In genomic region chr15:85760531-85761371, GRCh38 we compare ENCODE assay signal across 15 cellular contexts. TPM values are rescaled to one million over a fixed set of nuclear protein-coding genes. Genes with fewer than 3 reads are reported as not detected.
A peak's percentile ranks its signal among the peaks of the same experiment; 100 is the strongest.
DNase-seq lines count a peak whose midpoint lies in the region; ATAC-seq and TF ChIP-seq lines count a peak whose summit lies in the region.
"Had no signal": no experiment of that assay in that cellular context is flagged by ENCODE, and none has a peak within 500 bp of the region (broad histone marks: within the 10 kb centered on the region; RNA-seq: fewer than 3 reads in every experiment).

No MANE protein-coding gene starts in this region.

- H3K36me3 ChIP-seq in IMR-90 (ENCODE audit: control insufficient read depth, insufficient read depth, low read length) = peaks cover 5% of the 10 kb centered on the region; the same call in 1 of the 2 replicates
- no peaks in the 10 kb centered on the region for H3K36me3 ChIP-seq in body of pancreas (replicated peaks in 1 of 2; ENCODE audit: insufficient read depth in 1 of 2, low read depth in 2 of 2)
- peaks cover 0 to 5% (median 1%) of the 10 kb centered on the region in 4 donors for H3K36me3 ChIP-seq in right lobe of liver

- H4K20me1 ChIP-seq in IMR-90 (ENCODE audit: insufficient read depth, low read length) = peaks cover 19% of the 10 kb centered on the region; the same call in 1 of the 2 replicates

- H3K9ac ChIP-seq in IMR-90 (ENCODE audit: low read depth, low read length) = no peak overlapping the region
- H3K9ac ChIP-seq: BLaER1 had no signal

- H3K56ac ChIP-seq in IMR-90 (ENCODE audit: extremely low read depth, insufficient read depth, low read length) = no peak overlapping the region

- H3K18ac ChIP-seq in IMR-90 (ENCODE audit: low read depth, low read length) = no peak overlapping the region

- ATAC-seq in IMR-90 (ENCODE audit: low read depth) (no peak), body of pancreas (peak; percentile 73), right lobe of liver (peak; percentile 7 to 47 (median 31)), HG02623 (IDR thresholded peaks at IDR 0.05; ENCODE audit: unreplicated experiment) (no peak)
- ATAC-seq: activated T-cell treated with anti-CD3 and anti-CD28 coated beads, Interleukin-2, amount 50 U/mL, for 4 hours had no signal

- H3K27me3 ChIP-seq in IMR-90 (ENCODE audit: control insufficient read depth, insufficient read depth, low read length) (no peaks in the 10 kb centered on the region), body of pancreas (no peaks in the 10 kb centered on the region), right lobe of liver (no peaks in the 10 kb centered on the region)
- H3K27me3 ChIP-seq: BLaER1 had no signal

- no peak overlapping the region for H3K4me2 ChIP-seq in IMR-90 (ENCODE audit: low read depth, low read length)
- H3K4me2 ChIP-seq: BLaER1 had no signal

- H3K23ac ChIP-seq in IMR-90 (ENCODE audit: low read depth, low read length) = no peak overlapping the region

- H2BK15ac ChIP-seq in IMR-90 (ENCODE audit: low read depth, low read length) = no peak overlapping the region

- TF ChIP-seq POLR2A in IMR-90 (IDR thresholded peaks at IDR 0.05; ENCODE audit: low read depth, low read length) = no peak
- no peak for TF ChIP-seq POLR2A in body of pancreas (IDR thresholded peaks at IDR 0.05)
- no peak for TF ChIP-seq POLR2A in right lobe of liver (IDR thresholded peaks at IDR 0.05)

- H4K91ac ChIP-seq in IMR-90 (ENCODE audit: insufficient read depth, low read depth, low read length) = no peak overlapping the region

- CTCF ChIA-PET in IMR-90 (lab: Yijun Ruan, JAX) = no interaction called here

- no peak overlapping the region for H3K4ac ChIP-seq in IMR-90 (ENCODE audit: low read depth, low read length)

- H2AK9ac ChIP-seq in IMR-90 (replicated peaks; ENCODE audit: low read depth, low read length, poor library complexity) = no peak overlapping the region

- peaks cover 0 to 15% of the 10 kb centered on the region in 2 experiments; a peak in 1 of 4 replicates for H3K79me1 ChIP-seq in IMR-90 (ENCODE audit: low read depth in 1 of 2, low read length in 2 of 2)

- no peak overlapping the region for H2AFZ ChIP-seq in IMR-90 (replicated peaks; ENCODE audit: low read length, poor library complexity)

- no peak overlapping the region for H4K8ac ChIP-seq in IMR-90 (ENCODE audit: low read depth in 2 of 2, low read length in 2 of 2)

- H3K27ac ChIP-seq in IMR-90 (ENCODE audit: insufficient read depth, low read length) (no peak overlapping the region), body of pancreas (peak overlapping the region in 2 of 4 donors; percentile 32 to 58), right lobe of liver (no peak overlapping the region)
- H3K27ac ChIP-seq: BLaER1 had no signal

- no peak for TF ChIP-seq RAD21 in IMR-90 (IDR thresholded peaks at IDR 0.05; ENCODE audit: low read length)

- no peaks in the 10 kb centered on the region for H3K9me3 ChIP-seq in IMR-90 (ENCODE audit: control insufficient read depth, insufficient read depth, low read length)
- H3K9me3 ChIP-seq in body of pancreas = no peaks in the 10 kb centered on the region
- no peaks in the 10 kb centered on the region for H3K9me3 ChIP-seq in right lobe of liver
- H3K9me3 ChIP-seq: BLaER1 had no signal

- H3K4me3 ChIP-seq in IMR-90 (ENCODE audit: insufficient read depth, low read depth, low read length) (no peak overlapping the region), body of pancreas (no peak overlapping the region), right lobe of liver (no peak overlapping the region)
- H3K4me3 ChIP-seq: BLaER1 had no signal

- H3K14ac ChIP-seq in IMR-90 (replicated peaks; ENCODE audit: low read depth, low read length) = no peak overlapping the region

- H4K5ac ChIP-seq in IMR-90 (ENCODE audit: low read depth, low read length) = no peak overlapping the region

- no peaks in the 10 kb centered on the region; the same call in 1 of the 2 replicates for H3K4me1 ChIP-seq in IMR-90 (ENCODE audit: control insufficient read depth, insufficient read depth, low read length)
- peaks cover 32% of the 10 kb centered on the region for H3K4me1 ChIP-seq in body of pancreas
- peaks cover 0 to 59% (median 20%) of the 10 kb centered on the region in 4 donors for H3K4me1 ChIP-seq in right lobe of liver

- H2AK5ac ChIP-seq in IMR-90 (ENCODE audit: low read depth, low read length) = no peak overlapping the region

- no peak overlapping the region for H2BK120ac ChIP-seq in IMR-90 (ENCODE audit: low read depth, low read length)

- 0 out of 2 replicates have a peak, but pooled peaks cover 4% of the 10 kb centered on the region for H3K9me1 ChIP-seq in IMR-90 (ENCODE audit: insufficient read depth, low read length)

- POLR2A ChIA-PET in IMR-90 (lab: Charles Lee; ENCODE audit: unreplicated experiment) = no interaction called here

- H2BK5ac ChIP-seq in IMR-90 (ENCODE audit: low read depth, low read length, poor library complexity, severe bottlenecking) = no peak overlapping the region

- BruUV-seq in IMR-90 (replicated peaks; lab: Mats Ljungman, UMichigan) = no TSS peak

- no peak for DNase-seq in GM10266 (ENCODE audit: extremely low spot score)
- DNase-seq in IMR-90 = no peak
- DNase-seq in body of pancreas = peak in 2 of 4 donors; percentile 44 to 49
- DNase-seq in right lobe of liver = peak in 1 of 3 donors; percentile 57
- DNase-seq in NCI-H748 (lab: John Stamatoyannopoulos, UW; ENCODE audit: unreplicated experiment) = no peak
- DNase-seq in NCI-H82 (lab: John Stamatoyannopoulos, UW) = no peak
- DNase-seq: activated CD4-positive, alpha-beta memory T cell treated with anti-CD3 and anti-CD28 coated beads for 36 hours; activated naive CD8-positive, alpha-beta T cell treated with anti-CD3 and anti-CD28 coated beads, Interleukin-2, amount 10 ng/mL, durations not matched to agents 7 days and 5 days; activated T-cell treated with anti-CD3 and anti-CD28 coated beads, Interleukin-2, amount 50 U/mL, for 4 hours; DMS79 treated with DMSO at 0.1 percent for 48 hours; NCI-H1417; NCI-H226; nephron progenitor cell had no signal

- 95% methylated on average over 16 of the region's 28 CpGs; no CpG with 5 or more reads in 1 of the 2 experiments for WGBS in IMR-90 (ENCODE audit: extremely low coverage in 2 of 2, insufficient read length in 1 of 2), 2 experiments
- WGBS in body of pancreas, 2 donors = 68 to 83% methylated on average over 18 to 28 of the region's 28 CpGs
- 76% methylated on average over 3 of the region's 28 CpGs for WGBS in right lobe of liver (ENCODE audit: insufficient coverage, low coverage, low lambda C conversion rate, missing lambda C conversion rate)

- peak; percentile 38 for TF ChIP-seq CTCF in GM10266 (IDR thresholded peaks at IDR 0.05; ENCODE audit: control insufficient read depth, insufficient read depth, low read depth, missing control alignments)
- TF ChIP-seq CTCF in IMR-90 (conservative IDR thresholded peaks at IDR 0.05; ENCODE audit: low read depth, low read length) = 0 out of 2 replicates have a peak, but pooled peaks have one; percentile 0
- peak in 2 of 7 experiments; percentile 9 to 20 for TF ChIP-seq CTCF in body of pancreas (IDR thresholded peaks at IDR 0.05)
- TF ChIP-seq CTCF in right lobe of liver (IDR thresholded peaks at IDR 0.05) = peak; percentile 12 to 48 (median 28)

- H2BK20ac ChIP-seq in IMR-90 (ENCODE audit: low read depth, low read length) = no peak overlapping the region

- intact Hi-C loops in IMR-90 (cut with micrococcal nuclease) (no loop called here), body of pancreas (cut with DNase I) (no loop called here), right lobe of liver (cut with DNase I) (no loop called here)

- in situ Hi-C loops in IMR-90 (cut with MboI; ENCODE audit: low sequenced_read_pairs) = no loop called here

- dilution Hi-C loops in IMR-90 (cut with HindIII; ENCODE audit: low sequenced_read_pairs, unreplicated experiment) = no loop called here

TF ChIP-seq in IMR-90, 13 proteins besides CTCF, POLR2A, EP300 and RAD21:
- TF ChIP-seq SMC3 (IDR thresholded peaks at IDR 0.05; ENCODE audit: low read depth, low read length) = no peak
- TF ChIP-seq CHD1 (IDR thresholded peaks at IDR 0.05; ENCODE audit: low read depth, low read length) = no peak
- TF ChIP-seq ELK1 (IDR thresholded peaks at IDR 0.05; ENCODE audit: borderline replicate concordance, low read depth, low read length) = no peak
- TF ChIP-seq MAFK (IDR thresholded peaks at IDR 0.05; ENCODE audit: low read depth, low read length) = no peak
- no peak for TF ChIP-seq MXI1 (IDR thresholded peaks at IDR 0.05; ENCODE audit: borderline replicate concordance, low read depth, low read length)
- no peak for TF ChIP-seq MAZ (IDR thresholded peaks at IDR 0.05; ENCODE audit: borderline replicate concordance, low read depth, low read length)
- no peak for TF ChIP-seq NFE2L2 (IDR thresholded peaks at IDR 0.05; ENCODE audit: low read depth, low read length)
- no peak for TF ChIP-seq BHLHE40 (IDR thresholded peaks at IDR 0.05; ENCODE audit: low read depth, low read length)
- TF ChIP-seq RCOR1 (IDR thresholded peaks at IDR 0.05; ENCODE audit: insufficient replicate concordance, low read length) = no peak
- no peak for TF ChIP-seq RFX5 (IDR thresholded peaks at IDR 0.05; ENCODE audit: low read depth, low read length)
- no peak for TF ChIP-seq USF2 (IDR thresholded peaks at IDR 0.05; ENCODE audit: low read depth, low read length)
- no peak for TF ChIP-seq FOS (IDR thresholded peaks at IDR 0.05; ENCODE audit: low read depth, low read length)
- no peak for TF ChIP-seq CEBPB (IDR thresholded peaks at IDR 0.05; ENCODE audit: low read depth, low read length)

RNA-seq across cellular contexts. Expression of gene KLHL25, which starts 34.0 kb away (rescaled TPM):
- total RNA-seq in IMR-90 (2012; rRNA removed) (2.7 and 2.8 TPM in 2 replicates), body of pancreas (1 to 10 TPM; 1.3 to 7.6 TPM), right lobe of liver (10 to 100 TPM in 3 of 6 experiments, 1 to 10 TPM in 3; 5.8 to 21.7 (median 13.4) TPM)
- 5.6 and 6.6 TPM in 2 replicates for polyA plus RNA-seq in IMR-90 (2012; rRNA removed)
- 2.8 and 5.4 TPM in 2 replicates for polyA plus RNA-seq in IMR-90 (2012; cell fraction: cytosol; rRNA removed)
- polyA plus RNA-seq in IMR-90 (2012; cell fraction: nucleus; rRNA removed; ENCODE audit: low replicate concordance) = 6.6 and 15.9 TPM in 2 replicates

Comparison
In these comparisons a context has a peak if more than half of its experiments do, and no peak if none do; other contexts are left out.
1. ATAC-seq: peak in body of pancreas (single experiment) and right lobe of liver (4 of 4); none in IMR-90 (single experiment) and HG02623 (single experiment).